20 cellular contexts compared by ENCODE assay signal in genomic region chr13:26456578-26457119, GRCh38.
"Had no signal": no experiment of that assay in that cellular context is flagged by ENCODE, and none has a peak within 500 bp of the region (broad histone marks: within the 10 kb centered on the region; RNA-seq: fewer than 3 reads in every experiment).

No MANE protein-coding gene starts in this region.

- H3K27me3 ChIP-seq: esophagus muscularis mucosa, gastrocnemius medialis, ovary, sigmoid colon had no signal

- DNase-seq: cortex of kidney; dorsolateral prefrontal cortex; effector memory CD8-positive, alpha-beta T cell; glutamatergic neuron; kidney; left cardiac atrium; midbrain; nucleus accumbens; ovary; sigmoid colon; stimulated activated CD4-positive, alpha-beta T cell treated with anti-CD3 and anti-CD28 coated beads, Interleukin-12 subunit alpha, Interleukin-12 subunit beta, amount 100 ng/mL, for 4 hours; stimulated activated naive CD4-positive, alpha-beta T cell treated with Interleukin-2 at 50 U/mL for 16 hours had no signal

- H3K4me3 ChIP-seq: dorsolateral prefrontal cortex, esophagus muscularis mucosa, gastrocnemius medialis, neural progenitor cell, ovary, sigmoid colon had no signal

- H3K4me1 ChIP-seq: neural progenitor cell had no signal

- ATAC-seq: effector memory CD8-positive, alpha-beta T cell; gastrocnemius medialis; left cardiac atrium; natural killer cell treated with Interleukin-12 subunit alpha and Interleukin-12 subunit beta and Interleukin-15 and Interleukin-18, amount 100 ng/mL, for 72 hours had no signal

- H3K9me3 Mint-ChIP-seq: central memory CD8-positive, alpha-beta T cell; effector memory CD8-positive, alpha-beta T cell; natural killer cell treated with Interleukin-12 subunit alpha and Interleukin-12 subunit beta and Interleukin-15 and Interleukin-18, amount 100 ng/mL, for 72 hours; neural progenitor cell had no signal

- H3K9me3 ChIP-seq: esophagus muscularis mucosa, gastrocnemius medialis, ovary, sigmoid colon had no signal

- H2AFZ ChIP-seq: neural progenitor cell had no signal

- H3K27ac ChIP-seq: dorsolateral prefrontal cortex, epithelial cell of prostate, esophagus muscularis mucosa, neural progenitor cell, ovary, sigmoid colon had no signal

- H3K4me1 Mint-ChIP-seq: central memory CD8-positive, alpha-beta T cell; memory B cell; neural progenitor cell had no signal

- H3K4me2 ChIP-seq: neural progenitor cell had no signal

- H3K36me3 Mint-ChIP-seq: memory B cell; natural killer cell treated with Interleukin-12 subunit alpha and Interleukin-12 subunit beta and Interleukin-15 and Interleukin-18, amount 100 ng/mL, for 72 hours; neural progenitor cell had no signal

- H3K36me3 ChIP-seq: esophagus muscularis mucosa, gastrocnemius medialis, neural progenitor cell, ovary, sigmoid colon had no signal

- H3K9ac ChIP-seq: neural progenitor cell had no signal

- H3K27ac Mint-ChIP-seq: effector memory CD8-positive, alpha-beta T cell; memory B cell; natural killer cell treated with Interleukin-12 subunit alpha and Interleukin-12 subunit beta and Interleukin-15 and Interleukin-18, amount 100 ng/mL, for 72 hours; neural progenitor cell; progenitor cell of endocrine pancreas had no signal

- H3K4me3 Mint-ChIP-seq: central memory CD8-positive, alpha-beta T cell; effector memory CD8-positive, alpha-beta T cell; memory B cell; natural killer cell treated with Interleukin-12 subunit alpha and Interleukin-12 subunit beta and Interleukin-15 and Interleukin-18, amount 100 ng/mL, for 72 hours; neural progenitor cell had no signal
